Comparison of ENCODE assay signal across 24 cellular contexts in the genomic region with DNA sequence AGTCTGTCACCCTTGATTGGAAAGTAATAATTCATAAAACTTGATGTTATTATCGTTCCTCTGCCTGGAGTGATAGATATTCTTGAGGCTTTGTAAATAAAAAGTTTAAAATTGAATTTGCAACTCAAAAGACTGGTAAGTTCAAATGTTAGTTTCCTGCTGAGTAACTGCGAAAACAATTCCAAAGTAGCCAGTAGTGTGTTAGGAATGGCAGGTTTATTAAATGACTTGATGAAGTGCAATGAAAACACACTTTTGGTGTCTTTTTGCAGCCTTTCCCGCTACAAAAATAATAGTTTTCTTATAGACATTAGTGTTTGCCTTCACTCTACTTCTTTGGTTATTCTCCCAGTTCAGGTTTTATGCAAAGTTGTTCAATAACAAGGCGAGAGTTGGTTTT.
"Had no signal": no experiment of that assay in that cellular context is flagged by ENCODE, and none has a peak within 500 bp of the region (broad histone marks: within the 10 kb centered on the region; RNA-seq: fewer than 3 reads in every experiment).

No MANE protein-coding gene starts in this region.

- H3K4me1 ChIP-seq: foreskin keratinocyte, suprapubic skin had no signal

- H3K27me3 Mint-ChIP-seq: memory B cell; stimulated activated naive CD8-positive, alpha-beta T cell treated with anti-CD3 and anti-CD28 coated beads, Interleukin-15, amount 100 ng/mL, for 72 hours had no signal

- H3K4me1 Mint-ChIP-seq: naive thymus-derived CD4-positive, alpha-beta T cell; stimulated activated naive CD8-positive, alpha-beta T cell treated with anti-CD3 and anti-CD28 coated beads, Interleukin-15, amount 100 ng/mL, for 72 hours had no signal

- H3K9me3 Mint-ChIP-seq: memory B cell had no signal

- H3K27me3 ChIP-seq: ascending aorta, cardiac muscle cell, dorsolateral prefrontal cortex, foreskin keratinocyte, neutrophil, suprapubic skin, vagina had no signal

- H3K27ac ChIP-seq: ascending aorta, cardiac muscle cell, foreskin keratinocyte, neutrophil, SK-N-MC, suprapubic skin, vagina had no signal

- H3K36me3 Mint-ChIP-seq: naive thymus-derived CD4-positive, alpha-beta T cell had no signal

- H3K27ac Mint-ChIP-seq: memory B cell; naive thymus-derived CD4-positive, alpha-beta T cell; stimulated activated naive CD8-positive, alpha-beta T cell treated with anti-CD3 and anti-CD28 coated beads, Interleukin-15, amount 100 ng/mL, for 72 hours had no signal

- ATAC-seq: foreskin keratinocyte; mucosa of descending colon; naive thymus-derived CD4-positive, alpha-beta T cell; stimulated activated naive CD8-positive, alpha-beta T cell treated with anti-CD3 and anti-CD28 coated beads, Interleukin-15, amount 100 ng/mL, for 72 hours had no signal

- H3K4me3 Mint-ChIP-seq: memory B cell; naive thymus-derived CD4-positive, alpha-beta T cell; stimulated activated naive CD8-positive, alpha-beta T cell treated with anti-CD3 and anti-CD28 coated beads, Interleukin-15, amount 100 ng/mL, for 72 hours had no signal

- H3K9me3 ChIP-seq: ascending aorta, mucosa of descending colon, neutrophil, suprapubic skin, vagina had no signal

- H3K4me3 ChIP-seq: ascending aorta, cardiac muscle cell, mucosa of descending colon, SK-N-MC, suprapubic skin, vagina had no signal

- H3K36me3 ChIP-seq: ascending aorta, cardiac muscle cell, neutrophil, suprapubic skin, vagina had no signal

- DNase-seq: activated CD4-positive, alpha-beta T cell treated with anti-CD3 and anti-CD28 coated beads, Interleukin-2, amount 50 U/mL, for 1 hour; activated CD4-positive, CD25-positive, alpha-beta regulatory T cell treated with anti-CD3 and anti-CD28 coated beads, Interleukin-2, amount 50 U/mL, for 72 hours; activated CD8-positive, alpha-beta memory T cell treated with anti-CD3 and anti-CD28 coated beads for 24 hours; activated CD8-positive, alpha-beta memory T cell treated with anti-CD3 and anti-CD28 coated beads, Interleukin-2, amount 50 U/mL, for 48 hours; activated effector memory CD4-positive, alpha-beta T cell treated with anti-CD3 and anti-CD28 coated beads, Interleukin-2, amount 50 U/mL, for 16 hours; activated naive CD4-positive, alpha-beta T cell treated with anti-CD3 and anti-CD28 coated beads, Interleukin-2, amount 50 U/mL, for 16 hours; activated T-cell treated with anti-CD3 and anti-CD28 coated beads, Interleukin-2, amount 50 U/mL, for 48 hours; glutamatergic neuron; mucosa of descending colon; naive thymus-derived CD4-positive, alpha-beta T cell; stimulated activated CD4-positive, alpha-beta T cell treated with anti-CD3 and anti-CD28 coated beads, Interleukin-2, amount 100 ng/mL, for 48 hours; stimulated activated naive CD8-positive, alpha-beta T cell treated with anti-CD3 and anti-CD28 coated beads, Interleukin-15, amount 100 ng/mL, for 72 hours; T-helper 1 cell; T-helper 9 cell; trophoblast cell had no signal
